25 cellular contexts compared by ENCODE assay signal in the genomic region with DNA sequence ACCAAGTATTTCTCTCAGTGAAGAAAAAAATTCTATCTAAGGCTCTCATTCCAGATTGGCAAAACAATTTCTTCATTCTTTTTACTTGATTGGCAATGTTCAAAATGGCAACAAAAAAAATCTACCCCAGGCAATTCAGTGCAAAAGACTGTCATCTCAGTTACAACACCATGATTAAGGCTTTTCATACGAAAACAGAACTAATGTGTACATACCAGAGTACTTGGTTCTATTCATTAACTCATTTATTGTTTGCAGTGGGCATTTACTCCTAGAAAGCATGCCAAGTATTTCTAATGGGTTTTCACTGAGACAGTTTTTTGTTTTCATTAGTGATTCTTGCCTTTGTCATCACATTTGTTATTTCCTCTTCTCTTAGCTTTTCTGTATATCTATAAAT. TPM values are rescaled to one million over a fixed set of nuclear protein-coding genes. Genes with fewer than 3 reads are reported as not detected.
"Had no signal": no experiment of that assay in that cellular context is flagged by ENCODE, and none has a peak within 500 bp of the region (broad histone marks: within the 10 kb centered on the region; RNA-seq: fewer than 3 reads in every experiment).

No MANE protein-coding gene starts in this region.

- ATAC-seq: gastrocnemius medialis, heart right ventricle, left cardiac atrium, lower lobe of right lung, natural killer cell had no signal

- DNase-seq: cortex of kidney; dorsolateral prefrontal cortex; effector CD8-positive, alpha-beta T cell; esophagus squamous epithelium; gastrocnemius medialis; heart right ventricle; islet precursor cell; left cardiac atrium; left ventricle myocardium inferior; lower lobe of right lung; natural killer cell; posterior cingulate gyrus; small intestine; stimulated activated CD4-positive, alpha-beta T cell treated with anti-CD3 and anti-CD28 coated beads, Interleukin-12 subunit alpha, Interleukin-12 subunit beta, amount 100 ng/mL, for 4 hours; stimulated activated naive CD4-positive, alpha-beta T cell treated with Interleukin-2 at 50 U/mL for 16 hours; thyroid gland had no signal

- H3K4me3 ChIP-seq: dorsolateral prefrontal cortex, esophagus squamous epithelium, gastrocnemius medialis, heart right ventricle, left ventricle myocardium inferior, lower lobe of right lung, right atrium auricular region, suprapubic skin, thyroid gland had no signal

- H3K36me3 ChIP-seq: esophagus squamous epithelium, gastrocnemius medialis, heart right ventricle, left ventricle myocardium inferior, lower lobe of right lung, right atrium auricular region, suprapubic skin, thyroid gland had no signal

- H3K27me3 ChIP-seq: dorsolateral prefrontal cortex, esophagus squamous epithelium, gastrocnemius medialis, heart right ventricle, right atrium auricular region, suprapubic skin, thyroid gland had no signal

- FAIRE-seq: small intestine, urothelium cell line had no signal

RNA-seq across cellular contexts. Expression of gene DBX2, which starts 33.0 kb away (rescaled TPM):
- total RNA-seq: esophagus squamous epithelium, mesothelial cell of epicardium, mucosa of gallbladder, myocyte, natural killer cell, neural crest cell, osteocyte, pulmonary artery endothelial cell had no signal
